15 cellular contexts compared by ENCODE assay signal in genomic region chr18:50830544-50830943, GRCh38. TPM values are rescaled to one million over a fixed set of nuclear protein-coding genes. Genes with fewer than 3 reads are reported as not detected.
A peak's percentile ranks its signal among the peaks of the same experiment; 100 is the strongest.
DNase-seq lines count a peak whose midpoint lies in the region; ATAC-seq lines count a peak whose summit lies in the region.
"Had no signal": no experiment of that assay in that cellular context is flagged by ENCODE, and none has a peak within 500 bp of the region (broad histone marks: within the 10 kb centered on the region; RNA-seq: fewer than 3 reads in every experiment).

No MANE protein-coding gene starts in this region.

- no peaks in the 10 kb centered on the region for H3K9me3 ChIP-seq in CD8-positive, alpha-beta memory T cell (ENCODE audit: low read length)
- H3K9me3 ChIP-seq: gastroesophageal sphincter had no signal

- POLR2A ChIA-PET in CD8-positive, alpha-beta memory T cell (lab: Charles Lee), result no interaction called here

- no peak for DNase-seq in memory B cell (ENCODE audit: low spot score in 2 of 2)
- no peak for DNase-seq in activated T-cell treated with anti-CD3 and anti-CD28 coated beads for 4 hours
- no peak for DNase-seq in NCI-H2029 (lab: John Stamatoyannopoulos, UW)
- no peak for DNase-seq in CD8-positive, alpha-beta memory T cell
- no peak for DNase-seq in natural killer cell treated with Interleukin-12 subunit alpha and Interleukin-12 subunit beta and Interleukin-15 and Interleukin-18, amount 100 ng/mL, for 72 hours (ENCODE audit: low spot score)
- DNase-seq: activated CD4-positive, alpha-beta T cell treated with anti-CD3 and anti-CD28 coated beads for 4 hours; cortex of kidney; NCI-H1417 treated with DMSO at 0.1 percent for 48 hours had no signal

- no peak overlapping the region for H3K4me3 Mint-ChIP-seq in memory B cell
- no peak overlapping the region for H3K4me3 Mint-ChIP-seq in CD8-positive, alpha-beta memory T cell
- H3K4me3 Mint-ChIP-seq in natural killer cell treated with Interleukin-12 subunit alpha and Interleukin-12 subunit beta and Interleukin-15 and Interleukin-18, amount 100 ng/mL, for 72 hours, result no peak overlapping the region
- H3K4me3 Mint-ChIP-seq: activated naive CD8-positive, alpha-beta T cell had no signal

- H3K27me3 ChIP-seq in CD8-positive, alpha-beta memory T cell (ENCODE audit: insufficient read depth, low read length, poor library complexity, severe bottlenecking), result no peaks in the 10 kb centered on the region
- H3K27me3 ChIP-seq: gastroesophageal sphincter had no signal

- no peak overlapping the region for H3K4me3 ChIP-seq in CD8-positive, alpha-beta memory T cell (ENCODE audit: low read length)
- H3K4me3 ChIP-seq: gastroesophageal sphincter, lung had no signal

- peak; percentile 65 for ATAC-seq in GM18867 (IDR thresholded peaks at IDR 0.05; ENCODE audit: unreplicated experiment)
- peak; percentile 61 for ATAC-seq in GM21717 (IDR thresholded peaks at IDR 0.05; ENCODE audit: unreplicated experiment)
- peak; percentile 49 for ATAC-seq in HG03520 (IDR thresholded peaks at IDR 0.05; ENCODE audit: unreplicated experiment)
- ATAC-seq in memory B cell (ENCODE audit: low read depth), result peak; percentile 83
- ATAC-seq in natural killer cell treated with Interleukin-12 subunit alpha and Interleukin-12 subunit beta and Interleukin-15 and Interleukin-18, amount 100 ng/mL, for 72 hours, result no peak
- ATAC-seq: gastroesophageal sphincter had no signal

- no peaks in the 10 kb centered on the region for H3K9me3 Mint-ChIP-seq in memory B cell
- H3K9me3 Mint-ChIP-seq in CD8-positive, alpha-beta memory T cell, result no peaks in the 10 kb centered on the region
- no peaks in the 10 kb centered on the region for H3K9me3 Mint-ChIP-seq in natural killer cell treated with Interleukin-12 subunit alpha and Interleukin-12 subunit beta and Interleukin-15 and Interleukin-18, amount 100 ng/mL, for 72 hours

- H3K4me1 ChIP-seq in CD8-positive, alpha-beta memory T cell (ENCODE audit: insufficient read depth, low read length), result no peaks in the 10 kb centered on the region

- H3K27ac ChIP-seq in CD8-positive, alpha-beta memory T cell (ENCODE audit: low read depth, low read length), result no peak overlapping the region
- H3K27ac ChIP-seq: gastroesophageal sphincter had no signal

- H3K4me1 Mint-ChIP-seq in memory B cell, result peaks cover 13% of the 10 kb centered on the region
- no peaks in the 10 kb centered on the region for H3K4me1 Mint-ChIP-seq in CD8-positive, alpha-beta memory T cell
- H3K4me1 Mint-ChIP-seq in natural killer cell treated with Interleukin-12 subunit alpha and Interleukin-12 subunit beta and Interleukin-15 and Interleukin-18, amount 100 ng/mL, for 72 hours (ENCODE audit: low read depth in 2 of 2), result no peaks in the 10 kb centered on the region

- no peak overlapping the region for H3K27ac Mint-ChIP-seq in memory B cell
- no peak overlapping the region for H3K27ac Mint-ChIP-seq in CD8-positive, alpha-beta memory T cell
- no peak overlapping the region for H3K27ac Mint-ChIP-seq in natural killer cell treated with Interleukin-12 subunit alpha and Interleukin-12 subunit beta and Interleukin-15 and Interleukin-18, amount 100 ng/mL, for 72 hours
- H3K27ac Mint-ChIP-seq: activated naive CD8-positive, alpha-beta T cell had no signal

- CTCF ChIA-PET in CD8-positive, alpha-beta memory T cell (lab: Charles Lee), result no interaction called here

- no peaks in the 10 kb centered on the region for H3K36me3 Mint-ChIP-seq in memory B cell
- no peaks in the 10 kb centered on the region for H3K36me3 Mint-ChIP-seq in CD8-positive, alpha-beta memory T cell
- H3K36me3 Mint-ChIP-seq in natural killer cell treated with Interleukin-12 subunit alpha and Interleukin-12 subunit beta and Interleukin-15 and Interleukin-18, amount 100 ng/mL, for 72 hours, result no peaks in the 10 kb centered on the region
- H3K36me3 Mint-ChIP-seq: activated naive CD8-positive, alpha-beta T cell had no signal

- H3K27me3 Mint-ChIP-seq in memory B cell, result no peaks in the 10 kb centered on the region
- H3K27me3 Mint-ChIP-seq in CD8-positive, alpha-beta memory T cell, result no peaks in the 10 kb centered on the region
- no peaks in the 10 kb centered on the region for H3K27me3 Mint-ChIP-seq in natural killer cell treated with Interleukin-12 subunit alpha and Interleukin-12 subunit beta and Interleukin-15 and Interleukin-18, amount 100 ng/mL, for 72 hours
- H3K27me3 Mint-ChIP-seq: activated naive CD8-positive, alpha-beta T cell had no signal

- no peaks in the 10 kb centered on the region for H3K36me3 ChIP-seq in CD8-positive, alpha-beta memory T cell (ENCODE audit: insufficient read depth, low read length)
- H3K36me3 ChIP-seq: gastroesophageal sphincter had no signal

RNA-seq across cellular contexts. Expression of gene MRO, which starts 10.7 kb away (rescaled TPM):
- under 1 TPM in 1 of 2 experiments, not detected in 1; 0.18 TPM for total RNA-seq in CD8-positive, alpha-beta memory T cell
- not detected for polyA plus RNA-seq in CD8-positive, alpha-beta memory T cell
- total RNA-seq in natural killer cell treated with Interleukin-12 subunit alpha and Interleukin-12 subunit beta and Interleukin-15 and Interleukin-18, amount 100 ng/mL, for 72 hours, result not detected
- total RNA-seq: RPMI7951 had no signal

RNA-seq across cellular contexts. Expression of gene ME2, which starts 48.4 kb away (rescaled TPM):
- total RNA-seq in CD8-positive, alpha-beta memory T cell, result 100 to 1,000 TPM; 114 to 120 TPM
- polyA plus RNA-seq in CD8-positive, alpha-beta memory T cell, result 53.9 TPM
- total RNA-seq in natural killer cell treated with Interleukin-12 subunit alpha and Interleukin-12 subunit beta and Interleukin-15 and Interleukin-18, amount 100 ng/mL, for 72 hours, result 100 to 1,000 TPM; 112 to 120 TPM

Comparison
In these comparisons a context has a peak if more than half of its experiments do, and no peak if none do; other contexts are left out.
1. ATAC-seq: peak in GM18867 (single experiment), GM21717 (single experiment), HG03520 (single experiment) and memory B cell (single experiment); none in natural killer cell treated with Interleukin-12 subunit alpha and Interleukin-12 subunit beta and Interleukin-15 and Interleukin-18, amount 100 ng/mL, for 72 hours (0 of 2).